Comparison of ENCODE assay signal across 14 cellular contexts in the genomic region with DNA sequence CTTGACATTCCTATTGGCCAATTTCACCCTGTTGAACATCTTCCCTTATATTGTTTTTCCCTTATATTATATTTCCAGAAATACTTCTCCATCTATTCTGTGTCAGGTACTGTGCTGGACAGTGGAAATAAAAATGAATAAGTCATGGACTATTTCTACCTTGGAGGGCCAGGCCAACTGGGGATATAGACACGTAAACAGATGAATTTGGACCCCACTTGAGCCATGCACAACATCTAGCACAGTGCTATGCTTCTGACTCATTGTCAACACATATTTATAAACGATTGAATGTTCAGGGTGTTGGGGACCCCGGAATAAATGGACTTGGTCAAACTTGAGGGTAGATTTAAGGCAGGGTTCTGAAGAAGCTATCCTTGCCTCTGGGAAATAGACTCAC.
DNase-seq lines count a peak whose midpoint lies in the region; ATAC-seq and TF ChIP-seq lines count a peak whose summit lies in the region.
"Had no signal": no experiment of that assay in that cellular context is flagged by ENCODE, and none has a peak within 500 bp of the region (broad histone marks: within the 10 kb centered on the region; RNA-seq: fewer than 3 reads in every experiment).

No MANE protein-coding gene starts in this region.

- no peaks in the 10 kb centered on the region for H3K27me3 Mint-ChIP-seq in GM23338 (ENCODE audit: insufficient read depth, low read depth, poor library complexity)

- TF ChIP-seq POLR2A in gastrocnemius medialis (IDR thresholded peaks at IDR 0.05) (no peak), tibial nerve (IDR thresholded peaks at IDR 0.05) (no peak)

- no peak overlapping the region for H3K4me3 ChIP-seq in GM23338
- no peak overlapping the region for H3K4me3 ChIP-seq in gastrocnemius medialis
- no peak overlapping the region for H3K4me3 ChIP-seq in tibial nerve
- H3K4me3 ChIP-seq: A549, BLaER1, HAP-1 had no signal

- H3K4me1 Mint-ChIP-seq in GM23338: peaks cover 12% of the 10 kb centered on the region
- H3K4me1 Mint-ChIP-seq: CD8-positive, alpha-beta memory T cell had no signal

- peak overlapping the region; percentile 87; the same call in 1 of the 2 replicates for H3K27ac Mint-ChIP-seq in GM23338
- H3K27ac Mint-ChIP-seq: CD8-positive, alpha-beta memory T cell had no signal

- H3K36me3 ChIP-seq in GM23338 (ENCODE audit: insufficient read depth): no peaks in the 10 kb centered on the region
- no peaks in the 10 kb centered on the region for H3K36me3 ChIP-seq in gastrocnemius medialis
- H3K36me3 ChIP-seq in tibial nerve: no peaks in the 10 kb centered on the region
- H3K36me3 ChIP-seq: BLaER1, HAP-1 had no signal

- H3K36me3 Mint-ChIP-seq in GM23338 (ENCODE audit: low read depth): no peaks in the 10 kb centered on the region
- H3K36me3 Mint-ChIP-seq: CD8-positive, alpha-beta memory T cell had no signal

- H3K9me2 ChIP-seq in GM23338 (ENCODE audit: insufficient read depth): no peaks in the 10 kb centered on the region

- no peaks in the 10 kb centered on the region for H3K9me3 Mint-ChIP-seq in GM23338

- H3F3A ChIP-seq in GM23338 (replicated peaks; ENCODE audit: low read depth): no peaks in the 10 kb centered on the region

- no peaks in the 10 kb centered on the region for H3K9me3 ChIP-seq in gastrocnemius medialis
- no peaks in the 10 kb centered on the region for H3K9me3 ChIP-seq in tibial nerve
- H3K9me3 ChIP-seq: A549, BLaER1, HAP-1 had no signal

- no peak for TF ChIP-seq EP300 in tibial nerve (IDR thresholded peaks at IDR 0.05)

- no peaks in the 10 kb centered on the region for H3K4me1 ChIP-seq in GM23338 (ENCODE audit: insufficient read depth)
- H3K4me1 ChIP-seq in gastrocnemius medialis: peaks cover 16 to 22% of the 10 kb centered on the region in 2 donors
- H3K4me1 ChIP-seq in tibial nerve: peaks cover 0 to 18% (median 2%) of the 10 kb centered on the region in 4 donors
- H3K4me1 ChIP-seq: A549, BLaER1 had no signal

- H3K27ac ChIP-seq in GM23338 (ENCODE audit: low read depth) (no peak overlapping the region), epithelial cell of prostate (peak overlapping the region; percentile 62), gastrocnemius medialis (peak overlapping the region; percentile 55 to 75 (median 57)), tibial nerve (peak overlapping the region in 3 of 4 donors; percentile 5 to 79 (median 73))
- H3K27ac ChIP-seq: A549, BLaER1 had no signal

- in situ Hi-C loops in gastrocnemius medialis (cut with MboI; ENCODE audit: low sequenced_read_pairs in 4 of 4): no loop called here

- DNase-seq in GM23338 (ENCODE audit: low spot score) (no peak), epithelial cell of prostate (ENCODE audit: low read depth, low spot score) (no peak), gastrocnemius medialis (no peak), tibial nerve (ENCODE audit: low spot score in 2 of 2) (no peak), NCI-H524 treated with DMSO at 0.1 percent for 48 hours (lab: John Stamatoyannopoulos, UW) (no peak), NCI-H1436 treated with DMSO at 0.1 percent for 48 hours (lab: John Stamatoyannopoulos, UW) (no peak)
- DNase-seq: Calu3; CD8-positive, alpha-beta memory T cell; DMS 273 treated with DMSO at 0.1 percent for 48 hours had no signal

- TF ChIP-seq CTCF in GM23338 (conservative IDR thresholded peaks at IDR 0.05; ENCODE audit: low read depth in 2 of 2) (no peak), gastrocnemius medialis (IDR thresholded peaks at IDR 0.05 in 4 of 5, conservative IDR thresholded peaks at IDR 0.05 in 1 of 5) (no peak), tibial nerve (IDR thresholded peaks at IDR 0.05) (no peak)

- H3K4me2 ChIP-seq in GM23338: no peak overlapping the region
- H3K4me2 ChIP-seq: A549, BLaER1 had no signal

- no peak for ATAC-seq in GM23338
- peak in 1 of 2 donors; percentile 18 for ATAC-seq in gastrocnemius medialis
- ATAC-seq in GM18511 (IDR thresholded peaks at IDR 0.05; ENCODE audit: unreplicated experiment): no peak
- ATAC-seq: A549, HepG2 had no signal

- 85 to 87% methylated on average over 3 of the region's 3 CpGs for WGBS in tibial nerve, 2 donors

- no peak overlapping the region for H2AFZ ChIP-seq in GM23338

- no peaks in the 10 kb centered on the region for H4K20me1 ChIP-seq in GM23338 (replicated peaks; ENCODE audit: insufficient read depth)
- H4K20me1 ChIP-seq: BLaER1 had no signal

- no peak overlapping the region for H3K4me3 Mint-ChIP-seq in GM23338
- H3K4me3 Mint-ChIP-seq: CD8-positive, alpha-beta memory T cell had no signal

- intact Hi-C loops in gastrocnemius medialis (cut with DNase I; ENCODE audit: low total_unique reads): no loop called here

- no peaks in the 10 kb centered on the region for H3K27me3 ChIP-seq in GM23338 (ENCODE audit: insufficient read depth)
- no peaks in the 10 kb centered on the region for H3K27me3 ChIP-seq in gastrocnemius medialis
- H3K27me3 ChIP-seq in tibial nerve: no peaks in the 10 kb centered on the region
- H3K27me3 ChIP-seq: BLaER1 had no signal

- no peaks in the 10 kb centered on the region for H3K79me2 ChIP-seq in GM23338 (replicated peaks; ENCODE audit: insufficient read depth)

TF ChIP-seq in GM23338, 12 proteins besides CTCF, POLR2A, EP300 and RAD21 (continues in another document):
- TF ChIP-seq, protein P1, sequence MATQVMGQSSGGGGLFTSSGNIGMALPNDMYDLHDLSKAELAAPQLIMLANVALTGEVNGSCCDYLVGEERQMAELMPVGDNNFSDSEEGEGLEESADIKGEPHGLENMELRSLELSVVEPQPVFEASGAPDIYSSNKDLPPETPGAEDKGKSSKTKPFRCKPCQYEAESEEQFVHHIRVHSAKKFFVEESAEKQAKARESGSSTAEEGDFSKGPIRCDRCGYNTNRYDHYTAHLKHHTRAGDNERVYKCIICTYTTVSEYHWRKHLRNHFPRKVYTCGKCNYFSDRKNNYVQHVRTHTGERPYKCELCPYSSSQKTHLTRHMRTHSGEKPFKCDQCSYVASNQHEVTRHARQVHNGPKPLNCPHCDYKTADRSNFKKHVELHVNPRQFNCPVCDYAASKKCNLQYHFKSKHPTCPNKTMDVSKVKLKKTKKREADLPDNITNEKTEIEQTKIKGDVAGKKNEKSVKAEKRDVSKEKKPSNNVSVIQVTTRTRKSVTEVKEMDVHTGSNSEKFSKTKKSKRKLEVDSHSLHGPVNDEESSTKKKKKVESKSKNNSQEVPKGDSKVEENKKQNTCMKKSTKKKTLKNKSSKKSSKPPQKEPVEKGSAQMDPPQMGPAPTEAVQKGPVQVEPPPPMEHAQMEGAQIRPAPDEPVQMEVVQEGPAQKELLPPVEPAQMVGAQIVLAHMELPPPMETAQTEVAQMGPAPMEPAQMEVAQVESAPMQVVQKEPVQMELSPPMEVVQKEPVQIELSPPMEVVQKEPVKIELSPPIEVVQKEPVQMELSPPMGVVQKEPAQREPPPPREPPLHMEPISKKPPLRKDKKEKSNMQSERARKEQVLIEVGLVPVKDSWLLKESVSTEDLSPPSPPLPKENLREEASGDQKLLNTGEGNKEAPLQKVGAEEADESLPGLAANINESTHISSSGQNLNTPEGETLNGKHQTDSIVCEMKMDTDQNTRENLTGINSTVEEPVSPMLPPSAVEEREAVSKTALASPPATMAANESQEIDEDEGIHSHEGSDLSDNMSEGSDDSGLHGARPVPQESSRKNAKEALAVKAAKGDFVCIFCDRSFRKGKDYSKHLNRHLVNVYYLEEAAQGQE (IDR thresholded peaks at IDR 0.05; ENCODE audit: unreplicated experiment): no peak
- no peak for TF ChIP-seq ZNF114 (CRISPR knock-in tag; IDR thresholded peaks at IDR 0.05)
- no peak for TF ChIP-seq POLR2AphosphoS5 (IDR thresholded peaks at IDR 0.05; ENCODE audit: low read depth)
- TF ChIP-seq STAT1 (IDR thresholded peaks at IDR 0.05; ENCODE audit: unreplicated experiment): no peak
- TF ChIP-seq NANOG (IDR thresholded peaks at IDR 0.05; ENCODE audit: borderline replicate concordance): no peak
- no peak for TF ChIP-seq CREB1 (CRISPR knock-in tag; IDR thresholded peaks at IDR 0.05; ENCODE audit: low read depth)
- no peak for TF ChIP-seq EZH2phosphoT487 (IDR thresholded peaks at IDR 0.05; ENCODE audit: unreplicated experiment)
- TF ChIP-seq EZH2 (IDR thresholded peaks at IDR 0.05; ENCODE audit: low read depth, unreplicated experiment): no peak
